Comparison of ENCODE assay signal across 9 cellular contexts in genomic region chr1:48829446-48829845, GRCh38. TPM values are rescaled to one million over a fixed set of nuclear protein-coding genes. Genes with fewer than 3 reads are reported as not detected.
"Had no signal": no experiment of that assay in that cellular context is flagged by ENCODE, and none has a peak within 500 bp of the region (broad histone marks: within the 10 kb centered on the region; RNA-seq: fewer than 3 reads in every experiment).

No MANE protein-coding gene starts in this region.

- H3K4me1 ChIP-seq: HAP-1 had no signal

- H3K27ac ChIP-seq: GM23248 had no signal

- H3K9ac ChIP-seq: GM23248 had no signal

- ATAC-seq: GM23338, HCT116 had no signal

- H3K4me3 ChIP-seq: GM23248, GM23338, HAP-1 had no signal

- H3K9me3 ChIP-seq: HAP-1 had no signal

- H3K4me2 ChIP-seq: GM23338 had no signal

- H3K36me3 ChIP-seq: HAP-1 had no signal

- DNase-seq: GM23248, GOT3, H7, H9, HCEC 1CT, HFFc6 had no signal

- H2AFZ ChIP-seq: GM23248, GM23338 had no signal

RNA-seq across cellular contexts. Expression of gene BEND5, which starts 52.8 kb away (rescaled TPM):
- polyA plus RNA-seq: GM23248 had no signal
